4 cellular contexts compared by ENCODE assay signal in the genomic region with DNA sequence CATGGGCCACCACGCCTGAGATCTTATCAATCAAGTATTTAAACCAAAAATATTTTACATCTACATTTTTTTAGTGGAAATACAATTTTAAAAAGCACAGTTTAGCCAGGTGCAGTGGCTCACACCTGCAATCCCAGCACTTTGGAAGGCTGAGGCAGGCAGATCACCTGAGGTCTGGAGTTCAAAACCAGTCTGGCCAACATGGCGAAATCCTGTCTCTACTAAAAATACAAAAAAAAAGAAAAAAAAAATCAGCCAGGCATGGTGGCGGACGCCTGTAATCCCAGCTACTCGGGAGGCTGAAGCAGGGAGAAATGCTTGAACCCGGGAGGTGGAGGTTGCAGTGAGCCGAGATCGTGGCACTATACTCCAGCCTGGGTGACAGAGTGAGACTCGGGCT. TPM values are rescaled to one million over a fixed set of nuclear protein-coding genes. Genes with fewer than 3 reads are reported as not detected.
A peak's percentile ranks its signal among the peaks of the same experiment; 100 is the strongest.
DNase-seq lines count a peak whose midpoint lies in the region; ATAC-seq, FAIRE-seq and TF ChIP-seq lines count a peak whose summit lies in the region.
"Not testable (repeated sequence)": the region's sequence is repeated elsewhere in the genome, so short reads cannot be mapped to it uniquely, and the experiment has no call there.

No MANE protein-coding gene starts in this region.

- H3K9me2 ChIP-seq in GM23338 (ENCODE audit: insufficient read depth), result not testable (repeated sequence)

- not testable (repeated sequence) for TF ChIP-seq RAD21 in H1 (IDR thresholded peaks at IDR 0.05 in 1 of 2, conservative IDR thresholded peaks at IDR 0.05 in 1 of 2; ENCODE audit: low read depth in 2 of 2, low read length in 2 of 2)

- not testable (repeated sequence) for H2AFZ ChIP-seq in GM23338; H1 (ENCODE audit: low read length); trophoblast cell (ENCODE audit: insufficient read depth, low read length, poor library complexity)

- H3K4me3 Mint-ChIP-seq in GM23338, result not testable (repeated sequence)

- H3K27ac ChIP-seq in GM23338 (ENCODE audit: low read depth); HEK293 (ENCODE audit: extremely low read depth, low read depth, low read length); H1 (ENCODE audit: low read depth, low read length); trophoblast cell (ENCODE audit: low read depth, low read length): not testable (repeated sequence)

- H4K12ac ChIP-seq in trophoblast cell (ENCODE audit: low read depth, low read length), result not testable (repeated sequence)

- H2BK15ac ChIP-seq in H1 (ENCODE audit: low read length), result not testable (repeated sequence)

- 0 out of 2 replicates have a peak overlapping the region, but pooled peaks have one; percentile 9 for H3K4me2 ChIP-seq in GM23338
- H3K4me2 ChIP-seq in H1 (ENCODE audit: insufficient read depth in 1 of 2, low read depth in 2 of 2, low read length in 2 of 2); trophoblast cell (ENCODE audit: low read length): not testable (repeated sequence)

- H3K9me3 Mint-ChIP-seq in GM23338, result not testable (repeated sequence)

- not testable (repeated sequence) for TF ChIP-seq POLR2A in H1 (IDR thresholded peaks at IDR 0.05; ENCODE audit: control extremely low read depth in 1 of 2, low read depth in 2 of 2, low read length in 2 of 2)

- not testable (repeated sequence) for H4K20me1 ChIP-seq in GM23338 (replicated peaks; ENCODE audit: insufficient read depth); H1 (replicated peaks in 1 of 2; ENCODE audit: control insufficient read depth in 1 of 2, insufficient read depth in 2 of 2, low read length in 2 of 2)

- not testable (repeated sequence) for H4K5ac ChIP-seq in H1 (ENCODE audit: insufficient read length, low read depth, low read length)

- H3K4ac ChIP-seq in H1 (replicated peaks; ENCODE audit: insufficient read length, low read depth, low read length); trophoblast cell (ENCODE audit: low read depth, low read length): not testable (repeated sequence)

- H3K4me3 ChIP-seq in GM23338; HEK293 (ENCODE audit: low read depth, low read length); H1 (ENCODE audit: extremely low read depth in 1 of 4, insufficient read depth in 2 of 4, low read depth in 3 of 4, low read length in 4 of 4); trophoblast cell (ENCODE audit: low read depth, low read length): not testable (repeated sequence)

- peaks cover 43% of the 10 kb centered on the region for H3K4me1 ChIP-seq in GM23338 (ENCODE audit: insufficient read depth)
- H3K4me1 ChIP-seq in HEK293 (ENCODE audit: control insufficient read depth, insufficient read depth, low read length); trophoblast cell (ENCODE audit: control insufficient read depth in 1 of 2, insufficient read depth in 2 of 2, low read length in 2 of 2): not testable (repeated sequence)
- peaks cover 5 to 19% (median 14%) of the 10 kb centered on the region in 4 experiments for H3K4me1 ChIP-seq in H1 (replicated peaks in 1 of 4; ENCODE audit: control insufficient read depth in 3 of 4, insufficient read depth in 4 of 4, low read length in 3 of 4)

- H3K23me2 ChIP-seq in H1 (ENCODE audit: low read depth, low read length), result not testable (repeated sequence)

- not testable (repeated sequence) for H2BK120ac ChIP-seq in H1 (replicated peaks; ENCODE audit: low read depth, low read length); trophoblast cell (ENCODE audit: insufficient read depth, low read length, poor library complexity)

- TF ChIP-seq EP300 in H1 (IDR thresholded peaks at IDR 0.05; ENCODE audit: borderline replicate concordance in 1 of 2, low read depth in 2 of 2, low read length in 2 of 2), result not testable (repeated sequence)

- H4K91ac ChIP-seq in H1 (replicated peaks; ENCODE audit: insufficient read length, low read length); trophoblast cell (ENCODE audit: low read depth, low read length): not testable (repeated sequence)

- not testable (repeated sequence) for H3K9ac ChIP-seq in H1 (replicated peaks in 1 of 4; ENCODE audit: extremely low read depth in 1 of 4, low read depth in 3 of 4, low read length in 3 of 4); trophoblast cell (ENCODE audit: low read length)

- H3K27me3 ChIP-seq in GM23338 (ENCODE audit: insufficient read depth); H1 (replicated peaks in 1 of 4; ENCODE audit: control insufficient read depth in 3 of 4, extremely low read depth in 1 of 4, insufficient read depth in 3 of 4, low read length in 3 of 4); trophoblast cell (ENCODE audit: insufficient read depth, low read length): not testable (repeated sequence)

- CTCF ChIA-PET in HEK293 (lab: Yijun Ruan, JAX), result interaction anchor here (0.6 kb wide), 1 partner anchor 190 kb away, joined by 4 read pairs; no protein-coding TSS in a partner anchor
- CTCF ChIA-PET in H1 (lab: Charles Lee; ENCODE audit: partially characterized antibody), result not testable (repeated sequence)

- WGBS in H1 (ENCODE audit: extremely low coverage in 1 of 2, insufficient coverage in 1 of 2, insufficient read length in 1 of 2, insufficient replicate concordance in 2 of 2, low coverage in 1 of 2, low lambda C conversion rate in 2 of 2, missing lambda C conversion rate in 1 of 2), 2 experiments, result 85% methylated on average over 8 of the region's 9 CpGs; no CpG with 5 or more reads in 1 of the 2 experiments
- no CpG with 5 or more reads among the region's 9 CpGs for WGBS in trophoblast cell (ENCODE audit: extremely low coverage, insufficient coverage, insufficient read length)

- not testable (repeated sequence) for H3K36me3 ChIP-seq in GM23338 (ENCODE audit: insufficient read depth); HEK293 (ENCODE audit: control insufficient read depth in 2 of 2, insufficient read depth in 1 of 2, low read length in 2 of 2); H1 (ENCODE audit: control insufficient read depth in 2 of 4, insufficient read depth in 4 of 4, low read length in 3 of 4); trophoblast cell (ENCODE audit: control insufficient read depth in 1 of 2, insufficient read depth in 2 of 2, low read length in 2 of 2)

- TF ChIP-seq CTCF in GM23338 (conservative IDR thresholded peaks at IDR 0.05; ENCODE audit: low read depth in 2 of 2); HEK293 (tag by site-specific recombination; IDR thresholded peaks at IDR 0.05); H1 (IDR thresholded peaks at IDR 0.05; ENCODE audit: control extremely low read depth in 1 of 3, insufficient read depth in 1 of 3, low read depth in 1 of 3, low read length in 3 of 3): not testable (repeated sequence)

- not testable (repeated sequence) for FAIRE-seq in H1 (lab: Jason Lieb, UNC)

- POLR2A ChIA-PET in HEK293 (lab: Yijun Ruan, JAX), result not testable (repeated sequence)
- POLR2A ChIA-PET in H1 (lab: Charles Lee; ENCODE audit: partially characterized antibody), result interaction anchor here (1.3 to 1.4 kb wide), 2 partner anchors 28 to 32 kb away, joined by 3 read pairs; no protein-coding TSS in a partner anchor

- not testable (repeated sequence) for H3K79me1 ChIP-seq in H1 (ENCODE audit: low read depth, low read length); trophoblast cell (ENCODE audit: low read length)

- not testable (repeated sequence) for H3K36me3 Mint-ChIP-seq in GM23338 (ENCODE audit: low read depth)

- not testable (repeated sequence) for H3K18ac ChIP-seq in H1 (ENCODE audit: extremely low read depth, low read length); trophoblast cell (ENCODE audit: low read length)

- DNase-seq in GM23338 (ENCODE audit: low spot score); H1 (ENCODE audit: low read depth in 1 of 2, low spot score in 2 of 2): not testable (repeated sequence)
- DNase-seq in trophoblast cell, result peak; percentile 60 to 67

- not testable (repeated sequence) for H4K8ac ChIP-seq in H1 (ENCODE audit: extremely low read depth, insufficient read depth, low read length); trophoblast cell (ENCODE audit: low read depth, low read length)

- not testable (repeated sequence) for H3K27ac Mint-ChIP-seq in GM23338

- 0 out of 2 replicates have a peak overlapping the region, but pooled peaks have one; percentile 50 for H2BK12ac ChIP-seq in H1 (ENCODE audit: low read depth, low read length)
- H2BK12ac ChIP-seq in trophoblast cell (ENCODE audit: low read length), result not testable (repeated sequence)

- not testable (repeated sequence) for ATAC-seq in GM23338

- H3K27me3 Mint-ChIP-seq in GM23338 (ENCODE audit: insufficient read depth, low read depth, poor library complexity), result not testable (repeated sequence)

- not testable (repeated sequence) for H2AK5ac ChIP-seq in H1 (ENCODE audit: low read depth, low read length); trophoblast cell (ENCODE audit: low read length)

- not testable (repeated sequence) for H3K9me3 ChIP-seq in HEK293 (ENCODE audit: control insufficient read depth, insufficient read depth, low read depth, low read length); H1 (ENCODE audit: insufficient read depth in 2 of 2, low read depth in 1 of 2, low read length in 1 of 2); trophoblast cell (ENCODE audit: insufficient read depth, low read depth, low read length)

- H2BK5ac ChIP-seq in H1 (ENCODE audit: low read depth, low read length); trophoblast cell (ENCODE audit: low read depth, low read length, poor library complexity): not testable (repeated sequence)

- H2BK20ac ChIP-seq in H1 (ENCODE audit: low read length), result not testable (repeated sequence)

- H3K4me1 Mint-ChIP-seq in GM23338, result peaks cover 51% of the 10 kb centered on the region

- not testable (repeated sequence) for H3K23ac ChIP-seq in H1 (ENCODE audit: insufficient read length); trophoblast cell (ENCODE audit: low read length)

- H3K79me2 ChIP-seq in GM23338 (replicated peaks; ENCODE audit: insufficient read depth); H1 (ENCODE audit: control insufficient read depth in 1 of 2, insufficient read depth in 2 of 2, low read length in 2 of 2); trophoblast cell (ENCODE audit: control insufficient read depth, insufficient read depth, low read length, poor library complexity): not testable (repeated sequence)

- H3K56ac ChIP-seq in H1 (replicated peaks; ENCODE audit: insufficient read length, low read depth, low read length), result not testable (repeated sequence)

- not testable (repeated sequence) for H3F3A ChIP-seq in GM23338 (replicated peaks; ENCODE audit: low read depth)

- H3K14ac ChIP-seq in H1 (ENCODE audit: insufficient read length); trophoblast cell (ENCODE audit: low read length): not testable (repeated sequence)

RNA-seq across cellular contexts. Expression of a gene that starts 27.0 kb away (rescaled TPM):
- 256 and 290 TPM in 2 replicates for total RNA-seq in GM23338 (2014; rRNA removed; shearing (Covaris generic))
- polyA plus RNA-seq in GM23338 (2016; fragmentation: Nextera tagmentation; extraction: Ambion mirVana) (75.5 and 77.9 TPM in 2 replicates), H1 (2011; rRNA removed) (30.9 and 43.9 TPM in 2 replicates)
- total RNA-seq in H1 (2021; fragmentation: NEBNext Ultra II Directional; extraction: Animal tissue kit (Norgen Biotek cat#: 25700)), result 189 and 195 TPM in 2 replicates
- polyA plus RNA-seq in H1 (2011; cell fraction: cytosol; rRNA removed), result 58.1 TPM
- polyA plus RNA-seq in H1 (2011; cell fraction: nucleus; rRNA removed), result 26.2 TPM
- 63.8 to 119 TPM (median 82.0 TPM) in 4 replicates for polyA plus RNA-seq in H1 (2012, experiment 1 of 2)
- 20.6 TPM for polyA plus RNA-seq in H1 (2012, experiment 2 of 2)
- polyA plus RNA-seq in H1 (2013, experiment 1 of 2), result 98.7 TPM
- polyA plus RNA-seq in H1 (2013, experiment 2 of 2), result 96.6 TPM
- polyA minus RNA-seq in H1 (2011; rRNA and poly(A)+ RNA removed), result 59.4 and 91.7 TPM in 2 replicates
- polyA minus RNA-seq in H1 (2011; cell fraction: cytosol; rRNA and poly(A)+ RNA removed), result 136 TPM
- 123 TPM for polyA minus RNA-seq in H1 (2011; cell fraction: nucleus; rRNA and poly(A)+ RNA removed)
- 64.6 and 66.7 TPM in 2 replicates for polyA plus RNA-seq in trophoblast cell (2013)
